16 cellular contexts compared by ENCODE assay signal in the genomic region with DNA sequence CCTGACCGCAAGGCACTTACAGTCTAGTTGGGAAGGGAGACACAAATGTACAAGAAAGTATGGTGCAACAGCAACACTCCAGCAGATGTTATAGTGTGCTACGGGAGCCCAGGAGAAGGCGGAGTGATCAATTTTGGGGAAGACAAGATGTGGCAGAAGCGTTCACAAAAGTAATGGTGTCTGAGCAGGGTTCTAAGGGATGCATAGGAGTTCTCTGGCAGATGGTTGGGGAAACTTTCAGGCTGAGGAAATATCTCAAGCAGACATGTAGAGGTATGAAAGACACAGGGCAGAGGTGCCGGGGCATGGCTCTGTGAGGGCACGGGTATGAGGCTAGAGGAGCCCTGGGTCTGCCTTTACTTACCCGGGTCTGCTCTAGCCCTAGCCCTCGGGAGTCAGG. TPM values are rescaled to one million over a fixed set of nuclear protein-coding genes. Genes with fewer than 3 reads are reported as not detected.
A peak's percentile ranks its signal among the peaks of the same experiment; 100 is the strongest.
DNase-seq lines count a peak whose midpoint lies in the region; ATAC-seq and TF ChIP-seq lines count a peak whose summit lies in the region.
"Had no signal": no experiment of that assay in that cellular context is flagged by ENCODE, and none has a peak within 500 bp of the region (broad histone marks: within the 10 kb centered on the region; RNA-seq: fewer than 3 reads in every experiment).

No MANE protein-coding gene starts in this region.

- H3K9me3 ChIP-seq in colonic mucosa = no peaks in the 10 kb centered on the region
- H3K9me3 ChIP-seq in naive thymus-derived CD4-positive, alpha-beta T cell (ENCODE audit: control insufficient read depth in 2 of 3, low read length in 3 of 3) = no peaks in the 10 kb centered on the region
- no peaks in the 10 kb centered on the region for H3K9me3 ChIP-seq in tibial artery
- H3K9me3 ChIP-seq: MG63 had no signal

- H3K36me3 ChIP-seq in colonic mucosa (no peaks in the 10 kb centered on the region), tibial artery (peaks cover 0 to 7% (median 0%) of the 10 kb centered on the region in 3 donors)
- no peaks in the 10 kb centered on the region for H3K36me3 ChIP-seq in naive thymus-derived CD4-positive, alpha-beta T cell (ENCODE audit: control insufficient read depth in 2 of 3, insufficient read depth in 3 of 3, low read length in 3 of 3)
- H3K36me3 ChIP-seq: MG63 had no signal

- intact Hi-C loops in colonic mucosa (cut with DNase I) (no loop called here), tibial artery (cut with DNase I; ENCODE audit: low total_unique reads) (no loop called here)
- intact Hi-C loops in naive thymus-derived CD4-positive, alpha-beta T cell (cut with micrococcal nuclease) = no loop called here

- TF ChIP-seq CTCF in colonic mucosa (IDR thresholded peaks at IDR 0.05) = no peak
- no peak for TF ChIP-seq CTCF in tibial artery (IDR thresholded peaks at IDR 0.05)

- no peak for ATAC-seq in naive thymus-derived CD4-positive, alpha-beta T cell
- ATAC-seq in left lobe of liver = no peak
- ATAC-seq in GM18868 (IDR thresholded peaks at IDR 0.05; ENCODE audit: unreplicated experiment) = no peak
- ATAC-seq: GM23338 had no signal

- H3K4me1 Mint-ChIP-seq in activated naive CD8-positive, alpha-beta T cell (ENCODE audit: low read depth) = peaks cover 52% of the 10 kb centered on the region
- H3K4me1 Mint-ChIP-seq in activated naive CD8-positive, alpha-beta T cell treated with anti-CD3 and anti-CD28 coated beads for 36 hours = peaks cover 39% of the 10 kb centered on the region
- peaks cover 38 to 57% (median 52%) of the 10 kb centered on the region in 7 donors for H3K4me1 Mint-ChIP-seq in naive thymus-derived CD4-positive, alpha-beta T cell

- H3K36me3 Mint-ChIP-seq in activated naive CD8-positive, alpha-beta T cell = no peaks in the 10 kb centered on the region
- H3K36me3 Mint-ChIP-seq in activated naive CD8-positive, alpha-beta T cell treated with anti-CD3 and anti-CD28 coated beads for 36 hours = no peaks in the 10 kb centered on the region
- no peaks in the 10 kb centered on the region for H3K36me3 Mint-ChIP-seq in naive thymus-derived CD4-positive, alpha-beta T cell

- H3K4me3 Mint-ChIP-seq in activated naive CD8-positive, alpha-beta T cell = peak overlapping the region; percentile 46
- H3K4me3 Mint-ChIP-seq in activated naive CD8-positive, alpha-beta T cell treated with anti-CD3 and anti-CD28 coated beads for 36 hours = no peak overlapping the region
- H3K4me3 Mint-ChIP-seq in naive thymus-derived CD4-positive, alpha-beta T cell = peak overlapping the region in 4 of 10 donors; percentile 27 to 45 (median 40)
- H3K4me3 Mint-ChIP-seq: GM23338 had no signal

- CTCF ChIA-PET in naive thymus-derived CD4-positive, alpha-beta T cell (lab: Charles Lee) = interaction anchor here (1.0 to 1.4 kb wide), 2 partner anchors 12 to 21 kb away, joined by 3 to 5 read pairs; no protein-coding TSS in a partner anchor

- H3K27ac Mint-ChIP-seq in activated naive CD8-positive, alpha-beta T cell = peak overlapping the region; percentile 48
- H3K27ac Mint-ChIP-seq in activated naive CD8-positive, alpha-beta T cell treated with anti-CD3 and anti-CD28 coated beads for 36 hours = no peak overlapping the region
- peak overlapping the region in 5 of 9 donors; percentile 5 to 48 (median 16) for H3K27ac Mint-ChIP-seq in naive thymus-derived CD4-positive, alpha-beta T cell
- H3K27ac Mint-ChIP-seq: activated T-helper 2 cell treated with anti-CD3 and anti-CD28 coated beads, Interferon-gamma antibody, Interleukin-2, Interleukin-4, amounts not matched to agents 10 μg/mL and 5 μg/mL and 100 μg/mL, durations not matched to agents 14 hours and 24 hours and 36 hours; GM23338 had no signal

- H3K4me3 ChIP-seq in colonic mucosa (no peak overlapping the region), tibial artery (no peak overlapping the region)
- no peak overlapping the region for H3K4me3 ChIP-seq in naive thymus-derived CD4-positive, alpha-beta T cell (ENCODE audit: low read length)
- H3K4me3 ChIP-seq: GM23338, MG63 had no signal

- peak overlapping the region in 1 of 2 donors; percentile 35 for H3K9ac ChIP-seq in colonic mucosa (ENCODE audit: low read depth in 2 of 2, low read length in 2 of 2)

- no peak for DNase-seq in activated naive CD8-positive, alpha-beta T cell treated with anti-CD3 and anti-CD28 coated beads for 36 hours
- no peak for DNase-seq in colonic mucosa
- DNase-seq in naive thymus-derived CD4-positive, alpha-beta T cell = no peak
- DNase-seq in tibial artery = no peak
- DNase-seq in left lobe of liver (ENCODE audit: low spot score) = no peak
- DNase-seq in stimulated activated CD4-positive, alpha-beta T cell treated with anti-CD3 and anti-CD28 coated beads, Interleukin-4, amount 100 ng/mL, for 4 hours = no peak
- DNase-seq: activated CD4-positive, alpha-beta T cell treated with anti-CD3 and anti-CD28 coated beads for 1 hour; central memory CD4-positive, alpha-beta T cell; MG63; midbrain had no signal

- no peaks in the 10 kb centered on the region for H3K9me3 Mint-ChIP-seq in activated naive CD8-positive, alpha-beta T cell (ENCODE audit: low read depth)
- peaks cover 2% of the 10 kb centered on the region for H3K9me3 Mint-ChIP-seq in activated naive CD8-positive, alpha-beta T cell treated with anti-CD3 and anti-CD28 coated beads for 36 hours
- no peaks in the 10 kb centered on the region for H3K9me3 Mint-ChIP-seq in naive thymus-derived CD4-positive, alpha-beta T cell
- H3K9me3 Mint-ChIP-seq: activated T-helper 2 cell treated with anti-CD3 and anti-CD28 coated beads, Interferon-gamma antibody, Interleukin-2, Interleukin-4, amounts not matched to agents 10 μg/mL and 5 μg/mL and 100 μg/mL, durations not matched to agents 14 hours and 24 hours and 36 hours; GM23338 had no signal

- peak overlapping the region; percentile 29 for H3K27ac ChIP-seq in colonic mucosa
- no peak overlapping the region for H3K27ac ChIP-seq in naive thymus-derived CD4-positive, alpha-beta T cell (ENCODE audit: low read depth, low read length)
- peak overlapping the region; percentile 90 to 99 for H3K27ac ChIP-seq in tibial artery

- H3K27me3 ChIP-seq in colonic mucosa = no peaks in the 10 kb centered on the region
- H3K27me3 ChIP-seq in naive thymus-derived CD4-positive, alpha-beta T cell (ENCODE audit: control insufficient read depth in 2 of 2, insufficient read depth in 2 of 2, low read length in 2 of 2) = no peaks in the 10 kb centered on the region
- no peaks in the 10 kb centered on the region for H3K27me3 ChIP-seq in tibial artery
- H3K27me3 ChIP-seq: MG63 had no signal

- POLR2A ChIA-PET in naive thymus-derived CD4-positive, alpha-beta T cell (lab: Charles Lee) = interaction anchor here (1.8 to 7.9 kb wide), 3 partner anchors 7 to 12 kb away, joined by 17 to 56 read pairs (median 20); no protein-coding TSS in a partner anchor

- H3K27me3 Mint-ChIP-seq in activated naive CD8-positive, alpha-beta T cell = no peaks in the 10 kb centered on the region
- H3K27me3 Mint-ChIP-seq in activated naive CD8-positive, alpha-beta T cell treated with anti-CD3 and anti-CD28 coated beads for 36 hours = no peaks in the 10 kb centered on the region
- no peaks in the 10 kb centered on the region for H3K27me3 Mint-ChIP-seq in naive thymus-derived CD4-positive, alpha-beta T cell

- H3K4me1 ChIP-seq in colonic mucosa = peaks cover 3% of the 10 kb centered on the region
- H3K4me1 ChIP-seq in naive thymus-derived CD4-positive, alpha-beta T cell (ENCODE audit: control insufficient read depth in 2 of 2, insufficient read depth in 2 of 2, low read length in 2 of 2) = peaks cover 29 to 44% of the 10 kb centered on the region in 2 donors
- peaks cover 0 to 63% (median 52%) of the 10 kb centered on the region in 4 donors for H3K4me1 ChIP-seq in tibial artery

RNA-seq across cellular contexts. Expression of gene TNFRSF1A, which starts 5.1 kb away (rescaled TPM):
- total RNA-seq in activated naive CD8-positive, alpha-beta T cell treated with anti-CD3 and anti-CD28 coated beads for 36 hours = 10 to 100 TPM; 44.8 to 49.1 TPM
- total RNA-seq in colonic mucosa = 100 to 1,000 TPM; 116 to 164 TPM
- total RNA-seq in naive thymus-derived CD4-positive, alpha-beta T cell = 10 to 100 TPM; 40.9 to 99.4 (median 67.3) TPM
- 10 to 100 TPM; 24.1 to 46.3 TPM for polyA plus RNA-seq in naive thymus-derived CD4-positive, alpha-beta T cell
- 76.0 TPM for total RNA-seq in left lobe of liver

RNA-seq across cellular contexts. Expression of gene SCNN1A, which starts 28.4 kb away (rescaled TPM):
- total RNA-seq in activated naive CD8-positive, alpha-beta T cell treated with anti-CD3 and anti-CD28 coated beads for 36 hours = 1 to 10 TPM; 2.7 to 3.7 TPM
- total RNA-seq in colonic mucosa = 100 to 1,000 TPM; 158 to 188 TPM
- 1 to 10 TPM in 4 of 5 experiments, under 1 TPM in 1; 0.22 to 5.3 (median 3.6) TPM for total RNA-seq in naive thymus-derived CD4-positive, alpha-beta T cell
- 1 to 10 TPM in 1 of 2 donors, under 1 TPM in 1; 0.84 to 1.2 TPM for polyA plus RNA-seq in naive thymus-derived CD4-positive, alpha-beta T cell
- total RNA-seq in left lobe of liver = 6.8 TPM
- total RNA-seq: activated T-helper 2 cell treated with anti-CD3 and anti-CD28 coated beads, Interferon-gamma antibody, Interleukin-2, Interleukin-4, amounts not matched to agents 10 μg/mL and 5 μg/mL and 100 μg/mL, durations not matched to agents 14 hours and 24 hours and 36 hours had no signal

RNA-seq across cellular contexts. Expression of gene PLEKHG6, which starts 36.5 kb away (rescaled TPM):
- total RNA-seq in activated naive CD8-positive, alpha-beta T cell treated with anti-CD3 and anti-CD28 coated beads for 36 hours = under 1 TPM; 0.10 to 0.52 TPM
- total RNA-seq in colonic mucosa (100 to 1,000 TPM; 107 to 123 TPM), left lobe of liver (5.0 TPM)
- not detected for total RNA-seq in naive thymus-derived CD4-positive, alpha-beta T cell
- 1 to 10 TPM in 1 of 2 donors, under 1 TPM in 1; 0.15 to 1.3 TPM for polyA plus RNA-seq in naive thymus-derived CD4-positive, alpha-beta T cell
- total RNA-seq: activated T-helper 2 cell treated with anti-CD3 and anti-CD28 coated beads, Interferon-gamma antibody, Interleukin-2, Interleukin-4, amounts not matched to agents 10 μg/mL and 5 μg/mL and 100 μg/mL, durations not matched to agents 14 hours and 24 hours and 36 hours; Daoy; OCI-LY7 had no signal

RNA-seq across cellular contexts. Expression of gene LTBR, which starts 37.0 kb away (rescaled TPM):
- 1 to 10 TPM; 1.1 to 1.5 TPM for total RNA-seq in activated naive CD8-positive, alpha-beta T cell treated with anti-CD3 and anti-CD28 coated beads for 36 hours
- 100 to 1,000 TPM in 1 of 2 donors, 10 to 100 TPM in 1; 84.8 to 129 TPM for total RNA-seq in colonic mucosa
- 10 to 100 TPM in 1 of 5 experiments, 1 to 10 TPM in 3, under 1 TPM in 1; 0.34 to 25.2 (median 2.2) TPM for total RNA-seq in naive thymus-derived CD4-positive, alpha-beta T cell
- polyA plus RNA-seq in naive thymus-derived CD4-positive, alpha-beta T cell = not detected
- 106 TPM for total RNA-seq in left lobe of liver
- total RNA-seq: OCI-LY7 had no signal

Comparison
In these comparisons a context has a peak if more than half of its experiments do, and no peak if none do; other contexts are left out.
1. RNA of gene SCNN1A, which starts 28.4 kb away (total RNA-seq): 158 to 188 TPM in colonic mucosa; 6.8 TPM in left lobe of liver (single experiment), 2.7 to 3.7 TPM in activated naive CD8-positive, alpha-beta T cell treated with anti-CD3 and anti-CD28 coated beads for 36 hours and 0.22 to 5.3 TPM in naive thymus-derived CD4-positive, alpha-beta T cell; every median in the first group is over 10 times any median in the second.
2. RNA of gene PLEKHG6, which starts 36.5 kb away (total RNA-seq): 107 to 123 TPM in colonic mucosa; 5.0 TPM in left lobe of liver (single experiment), 0.10 to 0.52 TPM in activated naive CD8-positive, alpha-beta T cell treated with anti-CD3 and anti-CD28 coated beads for 36 hours and not detected in naive thymus-derived CD4-positive, alpha-beta T cell; every median in the first group is over 10 times any median in the second.